ENCODE assay signal across 30 cellular contexts in the genomic region with DNA sequence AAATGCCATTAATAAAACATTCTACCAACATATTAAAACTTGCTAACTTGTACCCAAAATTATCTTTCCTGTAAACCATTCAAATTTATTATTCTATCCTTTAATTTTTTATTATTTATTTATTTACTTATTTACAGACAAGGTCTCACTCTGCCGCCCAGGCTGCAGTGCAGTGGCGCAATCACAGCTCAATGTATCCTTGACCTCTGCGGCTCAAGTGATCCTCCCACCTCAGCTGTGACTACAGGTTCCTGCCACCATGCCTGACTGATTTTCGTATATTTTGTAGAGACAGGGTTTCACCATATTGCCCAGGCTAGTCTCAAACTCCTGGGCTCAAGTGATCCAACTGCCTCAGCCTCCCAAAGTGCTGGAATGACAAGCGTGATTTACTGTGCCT. TPM values are rescaled to one million over a fixed set of nuclear protein-coding genes. Genes with fewer than 3 reads are reported as not detected.
"Had no signal": no experiment of that assay in that cellular context is flagged by ENCODE, and none has a peak within 500 bp of the region (broad histone marks: within the 10 kb centered on the region; RNA-seq: fewer than 3 reads in every experiment).

No MANE protein-coding gene starts in this region.

- H2AFZ ChIP-seq: neural progenitor cell had no signal

- H3K4me2 ChIP-seq: neural progenitor cell, smooth muscle cell had no signal

- H3K27me3 ChIP-seq: neural progenitor cell, pancreas, spleen, suprapubic skin, testis, tibial artery, transverse colon, upper lobe of right lung, uterus had no signal

- H3K4me1 ChIP-seq: neural progenitor cell, pancreas, psoas muscle, spleen, suprapubic skin, testis, tibial artery, transverse colon, upper lobe of right lung, uterus had no signal

- ATAC-seq: naive thymus-derived CD4-positive, alpha-beta T cell; natural killer cell; pancreas; psoas muscle; right cardiac atrium; sciatic nerve; stimulated activated memory B cell treated with anti-CD40 and anti-IgM and Interleukin-4, amounts not matched to agents 10 μg/mL and 1 μg/mL and 100 μg/mL, for 72 hours; stimulated activated naive CD8-positive, alpha-beta T cell treated with anti-CD3 and anti-CD28 coated beads, Interleukin-15, amount 100 ng/mL, for 72 hours; stimulated activated naive CD8-positive, alpha-beta T cell treated with anti-CD3 and anti-CD28 coated beads, Interleukin-15, Interleukin-2, amounts not matched to agents 100 U/mL and 50 U/mL, for 24 hours; upper lobe of right lung had no signal

- H3K4me3 ChIP-seq: neural progenitor cell, pancreas, psoas muscle, skin epidermis, smooth muscle cell, spleen, suprapubic skin, testis, tibial artery, transverse colon, upper lobe of right lung, uterus had no signal

- H3K27me3 Mint-ChIP-seq: naive thymus-derived CD4-positive, alpha-beta T cell; progenitor cell of endocrine pancreas; stimulated activated memory B cell treated with anti-CD40 and anti-IgM and Interleukin-4, amounts not matched to agents 10 μg/mL and 1 μg/mL and 100 μg/mL, for 72 hours; stimulated activated naive CD8-positive, alpha-beta T cell treated with anti-CD3 and anti-CD28 coated beads, Interleukin-15, amount 100 ng/mL, for 72 hours; type B pancreatic cell had no signal

- H3K27ac ChIP-seq: neural progenitor cell, pancreas, psoas muscle, skin epidermis, spleen, suprapubic skin, testis, tibial artery, transverse colon, upper lobe of right lung, uterus had no signal

- H3K9ac ChIP-seq: neural progenitor cell had no signal

- H3K4me3 Mint-ChIP-seq: naive thymus-derived CD4-positive, alpha-beta T cell; natural killer cell; nephron; neural progenitor cell; stimulated activated memory B cell treated with anti-CD40 and anti-IgM and Interleukin-4, amounts not matched to agents 10 μg/mL and 1 μg/mL and 100 μg/mL, for 72 hours; stimulated activated naive CD8-positive, alpha-beta T cell treated with anti-CD3 and anti-CD28 coated beads, Interleukin-15, amount 100 ng/mL, for 72 hours; type B pancreatic cell had no signal

- H3K36me3 Mint-ChIP-seq: naive thymus-derived CD4-positive, alpha-beta T cell; neural progenitor cell; stimulated activated memory B cell treated with anti-CD40 and anti-IgM and Interleukin-4, amounts not matched to agents 10 μg/mL and 1 μg/mL and 100 μg/mL, for 72 hours; type B pancreatic cell had no signal

- H3K4me1 Mint-ChIP-seq: naive thymus-derived CD4-positive, alpha-beta T cell; natural killer cell; nephron; stimulated activated memory B cell treated with anti-CD40 and anti-IgM and Interleukin-4, amounts not matched to agents 10 μg/mL and 1 μg/mL and 100 μg/mL, for 72 hours; stimulated activated naive CD8-positive, alpha-beta T cell treated with anti-CD3 and anti-CD28 coated beads, Interleukin-15, amount 100 ng/mL, for 72 hours had no signal

- DNase-seq: naive thymus-derived CD4-positive, alpha-beta T cell; natural killer cell; nucleus accumbens; pancreas; psoas muscle; right cardiac atrium; spleen; stimulated activated CD4-positive, alpha-beta T cell treated with anti-CD3 and anti-CD28 coated beads, Interleukin-12 subunit alpha, Interleukin-12 subunit beta, amount 100 ng/mL, for 4 hours; stimulated activated CD4-positive, alpha-beta T cell treated with anti-CD3 and anti-CD28 coated beads, Interleukin-1b, Interleukin-23, amount 100 ng/mL, for 48 hours; stimulated activated CD4-positive, alpha-beta T cell treated with anti-CD3 and anti-CD28 coated beads, Interleukin-4, amount 100 ng/mL, for 1 hour; stimulated activated CD4-positive, alpha-beta T cell treated with anti-CD3 and anti-CD28 coated beads, Interleukin-4, amount 100 ng/mL, for 4 hours; stimulated activated CD8-positive, alpha-beta memory T cell treated with anti-CD3 and anti-CD28 coated beads, Interleukin-4, amount 100 ng/mL, for 48 hours; stimulated activated naive CD4-positive, alpha-beta T cell; stimulated activated naive CD8-positive, alpha-beta T cell treated with anti-CD3 and anti-CD28 coated beads, Interleukin-15, amount 100 ng/mL, for 72 hours; stimulated activated naive CD8-positive, alpha-beta T cell treated with anti-CD3 and anti-CD28 coated beads, Interleukin-15, Interleukin-2, amounts not matched to agents 100 U/mL and 50 U/mL, for 24 hours; substantia nigra; testis; tibial artery; transverse colon; upper lobe of right lung; uterus had no signal

- H3K9me3 Mint-ChIP-seq: nephron; neural progenitor cell; stimulated activated memory B cell treated with anti-CD40 and anti-IgM and Interleukin-4, amounts not matched to agents 10 μg/mL and 1 μg/mL and 100 μg/mL, for 72 hours; stimulated activated naive CD8-positive, alpha-beta T cell treated with anti-CD3 and anti-CD28 coated beads, Interleukin-15, amount 100 ng/mL, for 72 hours had no signal

- H3K36me3 ChIP-seq: neural progenitor cell, pancreas, spleen, suprapubic skin, tibial artery, transverse colon, upper lobe of right lung, uterus had no signal

- H3K27ac Mint-ChIP-seq: naive thymus-derived CD4-positive, alpha-beta T cell; natural killer cell; nephron; neural progenitor cell; progenitor cell of endocrine pancreas; stimulated activated memory B cell treated with anti-CD40 and anti-IgM and Interleukin-4, amounts not matched to agents 10 μg/mL and 1 μg/mL and 100 μg/mL, for 72 hours; stimulated activated naive CD8-positive, alpha-beta T cell treated with anti-CD3 and anti-CD28 coated beads, Interleukin-15, amount 100 ng/mL, for 72 hours; type B pancreatic cell had no signal

- H3K9me3 ChIP-seq: pancreas, psoas muscle, spleen, suprapubic skin, testis, tibial artery, transverse colon, upper lobe of right lung, uterus had no signal

RNA-seq across cellular contexts. Expression of a gene that starts 20.4 kb away (rescaled TPM):
- polyA plus RNA-seq: naive thymus-derived CD4-positive, alpha-beta T cell had no signal
